In genomic region chr6:114087496-114087895, GRCh38 we compare ENCODE assay signal across 1 cellular context.
TF ChIP-seq lines count a peak whose summit lies in the region.

No MANE protein-coding gene starts in this region.

TF ChIP-seq in K562, 482 proteins besides CTCF, POLR2A, EP300 and RAD21 (continued from another document):
- TF ChIP-seq, protein P1, sequence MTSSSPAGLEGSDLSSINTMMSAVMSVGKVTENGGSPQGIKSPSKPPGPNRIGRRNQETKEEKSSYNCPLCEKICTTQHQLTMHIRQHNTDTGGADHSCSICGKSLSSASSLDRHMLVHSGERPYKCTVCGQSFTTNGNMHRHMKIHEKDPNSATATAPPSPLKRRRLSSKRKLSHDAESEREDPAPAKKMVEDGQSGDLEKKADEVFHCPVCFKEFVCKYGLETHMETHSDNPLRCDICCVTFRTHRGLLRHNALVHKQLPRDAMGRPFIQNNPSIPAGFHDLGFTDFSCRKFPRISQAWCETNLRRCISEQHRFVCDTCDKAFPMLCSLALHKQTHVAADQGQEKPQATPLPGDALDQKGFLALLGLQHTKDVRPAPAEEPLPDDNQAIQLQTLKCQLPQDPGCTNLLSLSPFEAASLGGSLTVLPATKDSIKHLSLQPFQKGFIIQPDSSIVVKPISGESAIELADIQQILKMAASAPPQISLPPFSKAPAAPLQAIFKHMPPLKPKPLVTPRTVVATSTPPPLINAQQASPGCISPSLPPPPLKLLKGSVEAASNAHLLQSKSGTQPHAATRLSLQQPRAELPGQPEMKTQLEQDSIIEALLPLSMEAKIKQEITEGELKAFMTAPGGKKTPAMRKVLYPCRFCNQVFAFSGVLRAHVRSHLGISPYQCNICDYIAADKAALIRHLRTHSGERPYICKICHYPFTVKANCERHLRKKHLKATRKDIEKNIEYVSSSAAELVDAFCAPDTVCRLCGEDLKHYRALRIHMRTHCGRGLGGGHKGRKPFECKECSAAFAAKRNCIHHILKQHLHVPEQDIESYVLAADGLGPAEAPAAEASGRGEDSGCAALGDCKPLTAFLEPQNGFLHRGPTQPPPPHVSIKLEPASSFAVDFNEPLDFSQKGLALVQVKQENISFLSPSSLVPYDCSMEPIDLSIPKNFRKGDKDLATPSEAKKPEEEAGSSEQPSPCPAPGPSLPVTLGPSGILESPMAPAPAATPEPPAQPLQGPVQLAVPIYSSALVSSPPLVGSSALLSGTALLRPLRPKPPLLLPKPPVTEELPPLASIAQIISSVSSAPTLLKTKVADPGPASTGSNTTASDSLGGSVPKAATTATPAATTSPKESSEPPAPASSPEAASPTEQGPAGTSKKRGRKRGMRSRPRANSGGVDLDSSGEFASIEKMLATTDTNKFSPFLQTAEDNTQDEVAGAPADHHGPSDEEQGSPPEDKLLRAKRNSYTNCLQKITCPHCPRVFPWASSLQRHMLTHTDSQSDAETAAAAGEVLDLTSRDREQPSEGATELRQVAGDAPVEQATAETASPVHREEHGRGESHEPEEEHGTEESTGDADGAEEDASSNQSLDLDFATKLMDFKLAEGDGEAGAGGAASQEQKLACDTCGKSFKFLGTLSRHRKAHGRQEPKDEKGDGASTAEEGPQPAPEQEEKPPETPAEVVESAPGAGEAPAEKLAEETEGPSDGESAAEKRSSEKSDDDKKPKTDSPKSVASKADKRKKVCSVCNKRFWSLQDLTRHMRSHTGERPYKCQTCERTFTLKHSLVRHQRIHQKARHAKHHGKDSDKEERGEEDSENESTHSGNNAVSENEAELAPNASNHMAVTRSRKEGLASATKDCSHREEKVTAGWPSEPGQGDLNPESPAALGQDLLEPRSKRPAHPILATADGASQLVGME (CRISPR knock-in tag; IDR thresholded peaks at IDR 0.05) = no peak
- TF ChIP-seq SOX6 (IDR thresholded peaks at IDR 0.05) (no peak), IRF2 (CRISPR knock-in tag; IDR thresholded peaks at IDR 0.05) (no peak), C11orf30 (IDR thresholded peaks at IDR 0.05; ENCODE audit: low read depth) (peak; percentile 70; the same call in 1 of the 2 replicates), ZNF280B (CRISPR knock-in tag; IDR thresholded peaks at IDR 0.05) (no peak), MAFK (IDR thresholded peaks at IDR 0.05; ENCODE audit: low read length) (peak; percentile 78), ZKSCAN3 (CRISPR knock-in tag; IDR thresholded peaks at IDR 0.05) (no peak), MAFG (tag; conservative IDR thresholded peaks at IDR 0.05) (peak; percentile 71), ZEB2 (IDR thresholded peaks at IDR 0.05) (no peak), ZNF316 (IDR thresholded peaks at IDR 0.05) (peak; percentile 80), FUS (optimal IDR thresholded peaks at IDR 0.05; ENCODE audit: low read depth, low read length) (no peak), CHD4 (IDR thresholded peaks at IDR 0.05; ENCODE audit: insufficient read depth, insufficient replicate concordance, low read depth, low read length, poor library complexity, severe bottlenecking) (no peak), ZNF592 (IDR thresholded peaks at IDR 0.05) (no peak)
- TF ChIP-seq, protein P2, sequence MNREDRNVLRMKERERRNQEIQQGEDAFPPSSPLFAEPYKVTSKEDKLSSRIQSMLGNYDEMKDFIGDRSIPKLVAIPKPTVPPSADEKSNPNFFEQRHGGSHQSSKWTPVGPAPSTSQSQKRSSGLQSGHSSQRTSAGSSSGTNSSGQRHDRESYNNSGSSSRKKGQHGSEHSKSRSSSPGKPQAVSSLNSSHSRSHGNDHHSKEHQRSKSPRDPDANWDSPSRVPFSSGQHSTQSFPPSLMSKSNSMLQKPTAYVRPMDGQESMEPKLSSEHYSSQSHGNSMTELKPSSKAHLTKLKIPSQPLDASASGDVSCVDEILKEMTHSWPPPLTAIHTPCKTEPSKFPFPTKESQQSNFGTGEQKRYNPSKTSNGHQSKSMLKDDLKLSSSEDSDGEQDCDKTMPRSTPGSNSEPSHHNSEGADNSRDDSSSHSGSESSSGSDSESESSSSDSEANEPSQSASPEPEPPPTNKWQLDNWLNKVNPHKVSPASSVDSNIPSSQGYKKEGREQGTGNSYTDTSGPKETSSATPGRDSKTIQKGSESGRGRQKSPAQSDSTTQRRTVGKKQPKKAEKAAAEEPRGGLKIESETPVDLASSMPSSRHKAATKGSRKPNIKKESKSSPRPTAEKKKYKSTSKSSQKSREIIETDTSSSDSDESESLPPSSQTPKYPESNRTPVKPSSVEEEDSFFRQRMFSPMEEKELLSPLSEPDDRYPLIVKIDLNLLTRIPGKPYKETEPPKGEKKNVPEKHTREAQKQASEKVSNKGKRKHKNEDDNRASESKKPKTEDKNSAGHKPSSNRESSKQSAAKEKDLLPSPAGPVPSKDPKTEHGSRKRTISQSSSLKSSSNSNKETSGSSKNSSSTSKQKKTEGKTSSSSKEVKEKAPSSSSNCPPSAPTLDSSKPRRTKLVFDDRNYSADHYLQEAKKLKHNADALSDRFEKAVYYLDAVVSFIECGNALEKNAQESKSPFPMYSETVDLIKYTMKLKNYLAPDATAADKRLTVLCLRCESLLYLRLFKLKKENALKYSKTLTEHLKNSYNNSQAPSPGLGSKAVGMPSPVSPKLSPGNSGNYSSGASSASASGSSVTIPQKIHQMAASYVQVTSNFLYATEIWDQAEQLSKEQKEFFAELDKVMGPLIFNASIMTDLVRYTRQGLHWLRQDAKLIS (CRISPR knock-in tag; IDR thresholded peaks at IDR 0.05) = no peak
